In genomic region chr11:61689164-61689496, GRCh38 we compare ENCODE assay signal across 18 cellular contexts. TPM values are rescaled to one million over a fixed set of nuclear protein-coding genes. Genes with fewer than 3 reads are reported as not detected.
DNase-seq lines count a peak whose midpoint lies in the region; ATAC-seq and TF ChIP-seq lines count a peak whose summit lies in the region.
"Had no signal": no experiment of that assay in that cellular context is flagged by ENCODE, and none has a peak within 500 bp of the region (broad histone marks: within the 10 kb centered on the region; RNA-seq: fewer than 3 reads in every experiment).

No MANE protein-coding gene starts in this region.

- no peak for TF ChIP-seq EP300 in stomach (IDR thresholded peaks at IDR 0.05)

- H3K4me1 ChIP-seq in breast epithelium, result peaks cover 13 to 20% of the 10 kb centered on the region in 2 donors
- H3K4me1 ChIP-seq in lower lobe of right lung, result peaks cover 25% of the 10 kb centered on the region
- H3K4me1 ChIP-seq in stomach, result peaks cover 13 to 42% (median 29%) of the 10 kb centered on the region in 4 donors

- H3K9me3 ChIP-seq in breast epithelium, result no peaks in the 10 kb centered on the region
- H3K9me3 ChIP-seq in lower lobe of right lung, result no peaks in the 10 kb centered on the region
- no peaks in the 10 kb centered on the region for H3K9me3 ChIP-seq in stomach

- TF ChIP-seq POLR2A in breast epithelium (IDR thresholded peaks at IDR 0.05), result no peak
- no peak for TF ChIP-seq POLR2A in stomach (IDR thresholded peaks at IDR 0.05)

- TF ChIP-seq CTCF in breast epithelium (IDR thresholded peaks at IDR 0.05) (no peak), lower lobe of right lung (IDR thresholded peaks at IDR 0.05) (no peak), stomach (IDR thresholded peaks at IDR 0.05) (no peak)

- peak overlapping the region in 2 of 3 donors; percentile 37 to 58 for H3K4me3 ChIP-seq in breast epithelium
- peak overlapping the region; percentile 24 for H3K4me3 ChIP-seq in lower lobe of right lung
- H3K4me3 ChIP-seq in stomach, result no peak overlapping the region
- H3K4me3 ChIP-seq: cardiac muscle cell had no signal

- H3K27me3 ChIP-seq in breast epithelium (no peaks in the 10 kb centered on the region), lower lobe of right lung (ENCODE audit: low read depth) (peaks cover 4% of the 10 kb centered on the region), stomach (peaks cover 0 to 33% (median 0%) of the 10 kb centered on the region in 3 donors)
- H3K27me3 ChIP-seq: cardiac muscle cell had no signal

- H3K27ac ChIP-seq in breast epithelium (peak overlapping the region; percentile 96 to 97), lower lobe of right lung (peak overlapping the region; percentile 67), stomach (peak overlapping the region in 4 of 5 donors; percentile 50 to 76 (median 73))
- H3K27ac ChIP-seq: cardiac muscle cell had no signal

- ATAC-seq in lower lobe of right lung, result no peak
- ATAC-seq: activated T-cell treated with anti-CD3 and anti-CD28 coated beads, Interleukin-2, amount 50 U/mL, for 72 hours; stimulated activated memory B cell treated with anti-CD40 and anti-IgM and Interleukin-4, amounts not matched to agents 10 μg/mL and 1 μg/mL and 100 μg/mL, for 72 hours had no signal

- DNase-seq in DMS79 treated with DMSO at 0.1 percent for 48 hours (lab: John Stamatoyannopoulos, UW), result peak; percentile 27
- DNase-seq in DMS79 (lab: John Stamatoyannopoulos, UW), result no peak
- DNase-seq in breast epithelium (ENCODE audit: low spot score in 2 of 2), result no peak
- no peak for DNase-seq in lower lobe of right lung
- no peak for DNase-seq in stomach
- DNase-seq in activated CD4-positive, CD25-positive, alpha-beta regulatory T cell (lab: John Stamatoyannopoulos, UW), result no peak
- DNase-seq in epidermal melanocyte (ENCODE audit: insufficient read length, low spot score), result no peak
- no peak for DNase-seq in NCI-H187 treated with DMSO at 0.1 percent for 48 hours (lab: John Stamatoyannopoulos, UW)
- DNase-seq: 8988T; activated CD4-positive, alpha-beta memory T cell treated with anti-CD3 and anti-CD28 coated beads, Interleukin-2, amount 10 ng/mL, durations not matched to agents 7 days and 5 days; activated naive CD8-positive, alpha-beta T cell treated with anti-CD3 and anti-CD28 coated beads for 36 hours; activated T-cell treated with anti-CD3 and anti-CD28 coated beads, Interleukin-2, amount 50 U/mL, for 72 hours; CD4-positive, CD25-positive, alpha-beta regulatory T cell; KG1; NCI-H1092; occipital lobe had no signal

- intact Hi-C loops in breast epithelium (cut with DNase I; ENCODE audit: low total_unique reads) (no loop called here), lower lobe of right lung (cut with DNase I) (loop anchor here (10.0 kb wide), 1 partner anchor 46 kb away; no protein-coding TSS in a partner anchor), stomach (cut with DNase I; ENCODE audit: low total_unique reads) (no loop called here)

- WGBS in stomach, 5 donors, result 57 to 74% (median 62%) methylated on average over 2 to 3 of the region's 3 CpGs

- H3K36me3 ChIP-seq in breast epithelium (no peaks in the 10 kb centered on the region), lower lobe of right lung (no peaks in the 10 kb centered on the region), stomach (no peaks in the 10 kb centered on the region)
- H3K36me3 ChIP-seq: cardiac muscle cell had no signal

RNA-seq across cellular contexts. Expression of gene DAGLA, which starts 8.9 kb away (rescaled TPM):
- 1 to 10 TPM; 2.4 to 4.5 (median 3.3) TPM for total RNA-seq in breast epithelium
- total RNA-seq in lower lobe of right lung, result 7.1 TPM
- 10 to 100 TPM in 1 of 5 donors, 1 to 10 TPM in 2, under 1 TPM in 2; under 0.01 to 27.2 (median 1.3) TPM for total RNA-seq in stomach
- polyA plus RNA-seq in stomach, result 1 to 10 TPM in 1 of 3 donors, under 1 TPM in 2; 0.15 to 3.2 (median 0.75) TPM

Comparison
In these comparisons a context has a peak if more than half of its experiments do, and no peak if none do; other contexts are left out.
1. H3K4me3 ChIP-seq: peak in breast epithelium (2 of 3) and lower lobe of right lung (single experiment); none in stomach (0 of 4).
2. Peak in every context shown above with its lines, with median percentiles within 50 percentile points of each other: H3K27ac ChIP-seq.